8 cellular contexts compared by ENCODE assay signal in genomic region chr12:68332726-68333630, GRCh38. TPM values are rescaled to one million over a fixed set of nuclear protein-coding genes. Genes with fewer than 3 reads are reported as not detected.
DNase-seq lines count a peak whose midpoint lies in the region; ATAC-seq, FAIRE-seq and TF ChIP-seq lines count a peak whose summit lies in the region.

No MANE protein-coding gene starts in this region.

- 47 to 50% (median 48%) methylated on average over 18 of the region's 18 CpGs for WGBS in ovary, 3 donors

- ATAC-seq in PC-3, result no peak
- ATAC-seq in left colon, result no peak

- BruUV-seq in PC-3 (replicated peaks; lab: Mats Ljungman, UMichigan) (TSS peak; percentile 93), endothelial cell of umbilical vein (replicated peaks; lab: Mats Ljungman, UMichigan) (TSS peak; percentile 92)

- TF ChIP-seq CTCF in PC-3 (conservative IDR thresholded peaks at IDR 0.05; ENCODE audit: low read depth, low read length), result no peak
- no peak for TF ChIP-seq CTCF in endothelial cell of umbilical vein (IDR thresholded peaks at IDR 0.05; ENCODE audit: extremely low read depth in 1 of 2, insufficient read depth in 1 of 2, low read depth in 1 of 2, low read length in 2 of 2)
- TF ChIP-seq CTCF in ovary (IDR thresholded peaks at IDR 0.05), result no peak

- H3K79me2 ChIP-seq in PC-3 (ENCODE audit: low read length) (peaks cover 12% of the 10 kb centered on the region), endothelial cell of umbilical vein (ENCODE audit: control insufficient read depth, insufficient read depth, low read length) (no peaks in the 10 kb centered on the region)

- H3K4me2 ChIP-seq in PC-3 (ENCODE audit: low read length) (peak overlapping the region; percentile 83), endothelial cell of umbilical vein (ENCODE audit: insufficient read depth, low read length) (peak overlapping the region; percentile 94)

- H3K36me3 ChIP-seq in PC-3 (ENCODE audit: low read depth, low read length), result 0 out of 2 replicates have a peak, but pooled peaks cover 3% of the 10 kb centered on the region
- peaks cover 0 to 3% of the 10 kb centered on the region in 2 experiments for H3K36me3 ChIP-seq in endothelial cell of umbilical vein (ENCODE audit: control insufficient read depth in 2 of 2, extremely low read depth in 1 of 2, insufficient read depth in 2 of 2, low read length in 2 of 2)
- no peaks in the 10 kb centered on the region for H3K36me3 ChIP-seq in ovary

- H2AFZ ChIP-seq in PC-3 (ENCODE audit: low read length) (peak overlapping the region; percentile 89), endothelial cell of umbilical vein (ENCODE audit: low read depth, low read length) (peak overlapping the region; percentile 86)

- H3K4me3 ChIP-seq in PC-3 (ENCODE audit: low read length), result peak overlapping the region; percentile 83
- peak overlapping the region; percentile 57 to 93 (median 87) for H3K4me3 ChIP-seq in endothelial cell of umbilical vein (replicated peaks in 1 of 3; ENCODE audit: insufficient read depth in 1 of 3, low read depth in 1 of 3, low read length in 3 of 3)
- peak overlapping the region; percentile 75 for H3K4me3 ChIP-seq in ovary

- H3F3A ChIP-seq in PC-3 (ENCODE audit: low read length, unreplicated experiment), result no peaks in the 10 kb centered on the region

- TF ChIP-seq POLR2A in endothelial cell of umbilical vein (IDR thresholded peaks at IDR 0.05; ENCODE audit: low read depth, low read length) (no peak), ovary (IDR thresholded peaks at IDR 0.05) (no peak)

- POLR2A ChIA-PET in PC-3 (lab: Charles Lee; ENCODE audit: unreplicated experiment), result no interaction called here
- POLR2A ChIA-PET in endothelial cell of umbilical vein (lab: Charles Lee), result interaction anchor here (0.6 to 0.7 kb wide), 2 partner anchors 248 to 340 kb away, joined by 4 to 5 read pairs; no protein-coding TSS in a partner anchor

- in situ Hi-C loops in KBM-7 (cut with MboI; ENCODE audit: low pct_unique_long_range_greater_than_20kb, low sequenced_read_pairs), result no loop called here

- intact Hi-C loops in PC-3 (cut with micrococcal nuclease) (loop anchor here (2.0 to 5.0 kb wide), 2 partner anchors 278 to 344 kb away; partner anchors contain the start of gene RAP1B), endothelial cell of umbilical vein (cut with micrococcal nuclease) (loop anchor here (1.0 to 2.0 kb wide), 4 partner anchors 277 to 1064 kb away; partner anchors contain the start of genes CAND1, MDM2, NUP107 and RAP1B), ovary (cut with DNase I) (no loop called here), left colon (cut with DNase I, micrococcal nuclease) (no loop called here)

- H3K9ac ChIP-seq in PC-3 (ENCODE audit: low read length), result peak overlapping the region; percentile 70
- H3K9ac ChIP-seq in endothelial cell of umbilical vein (replicated peaks; ENCODE audit: extremely low read depth, insufficient read depth, low read length), result peak overlapping the region; percentile 51

- no peak overlapping the region for H3K27ac ChIP-seq in PC-3 (ENCODE audit: low read length)
- H3K27ac ChIP-seq in endothelial cell of umbilical vein (ENCODE audit: insufficient read depth, low read depth, low read length), result peak overlapping the region; percentile 19
- H3K27ac ChIP-seq in ovary, result no peak overlapping the region

- dilution Hi-C loops in endothelial cell of umbilical vein (cut with MboI; ENCODE audit: extremely low pct_ligation_motif_present, low sequenced_read_pairs), result no loop called here

- no peaks in the 10 kb centered on the region for H3K27me3 ChIP-seq in PC-3 (ENCODE audit: low read length)
- H3K27me3 ChIP-seq in endothelial cell of umbilical vein (ENCODE audit: control insufficient read depth in 2 of 2, insufficient read depth in 2 of 2, low read length in 2 of 2), result peaks cover 4 to 21% of the 10 kb centered on the region in 2 experiments
- no peaks in the 10 kb centered on the region for H3K27me3 ChIP-seq in ovary

- no peaks in the 10 kb centered on the region for H3K9me2 ChIP-seq in PC-3 (replicated peaks; ENCODE audit: low read length)

- no peak for TF ChIP-seq EP300 in ovary (IDR thresholded peaks at IDR 0.05)

- H4K20me1 ChIP-seq in PC-3 (ENCODE audit: low read length) (no peaks in the 10 kb centered on the region), endothelial cell of umbilical vein (replicated peaks; ENCODE audit: control insufficient read depth, extremely low read depth, insufficient read depth, low read length) (no peaks in the 10 kb centered on the region)

- DNase-seq in DMS114 treated with DMSO at 0.1 percent for 48 hours (lab: John Stamatoyannopoulos, UW; ENCODE audit: unreplicated experiment), result peak; percentile 42
- DNase-seq in PC-3, result peak; percentile 14
- DNase-seq in endothelial cell of umbilical vein (ENCODE audit: low read depth, low spot score), result no peak
- no peak for DNase-seq in ovary
- DNase-seq in KBM-7, result no peak
- no peak for DNase-seq in SW480 (ENCODE audit: low spot score)
- no peak for DNase-seq in activated CD4-positive, alpha-beta T cell treated with anti-CD3 and anti-CD28 coated beads, Interleukin-2, amount 50 U/mL, for 4 hours
- no peak for DNase-seq in left colon

- CTCF ChIA-PET in PC-3 (lab: Charles Lee) (no interaction called here), endothelial cell of umbilical vein (lab: Charles Lee) (interaction anchor here (0.8 to 2.3 kb wide), 3 partner anchors 12 to 23 kb away, joined by 3 to 11 read pairs (median 4); no protein-coding TSS in a partner anchor)

- peak; percentile 28 for FAIRE-seq in endothelial cell of umbilical vein (lab: Jason Lieb, UNC)

- H3K9me3 ChIP-seq in PC-3 (ENCODE audit: low read length) (no peaks in the 10 kb centered on the region), endothelial cell of umbilical vein (replicated peaks; ENCODE audit: control insufficient read depth, insufficient read depth, low read length) (no peaks in the 10 kb centered on the region), ovary (no peaks in the 10 kb centered on the region)

- peaks cover 26% of the 10 kb centered on the region for H3K4me1 ChIP-seq in PC-3 (ENCODE audit: insufficient read depth, low read length)
- H3K4me1 ChIP-seq in endothelial cell of umbilical vein (ENCODE audit: control insufficient read depth, extremely low read depth, insufficient read depth, low read length), result peaks cover 13% of the 10 kb centered on the region
- no peaks in the 10 kb centered on the region for H3K4me1 ChIP-seq in ovary (ENCODE audit: insufficient read depth)

- no peaks in the 10 kb centered on the region for H3K9me1 ChIP-seq in endothelial cell of umbilical vein (replicated peaks; ENCODE audit: control insufficient read depth, extremely low read depth, insufficient read depth, low read length)

TF ChIP-seq in endothelial cell of umbilical vein, 7 proteins besides CTCF, POLR2A, EP300 and RAD21:
- TF ChIP-seq, protein P1, sequence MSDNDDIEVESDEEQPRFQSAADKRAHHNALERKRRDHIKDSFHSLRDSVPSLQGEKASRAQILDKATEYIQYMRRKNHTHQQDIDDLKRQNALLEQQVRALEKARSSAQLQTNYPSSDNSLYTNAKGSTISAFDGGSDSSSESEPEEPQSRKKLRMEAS (IDR thresholded peaks at IDR 0.05; ENCODE audit: insufficient read depth, insufficient read length), result no peak
- TF ChIP-seq JUN (IDR thresholded peaks at IDR 0.05; ENCODE audit: borderline replicate concordance, insufficient read depth, insufficient read length, low read depth), result no peak
- no peak for TF ChIP-seq FOS (IDR thresholded peaks at IDR 0.05; ENCODE audit: borderline replicate concordance, insufficient read depth, low read length)
- no peak for TF ChIP-seq EZH2 (IDR thresholded peaks at IDR 0.05; ENCODE audit: borderline replicate concordance, low read depth, low read length, severe bottlenecking)
- no peak for TF ChIP-seq POLR2AphosphoS5 (IDR thresholded peaks at IDR 0.05; ENCODE audit: insufficient read depth, low read depth, low read length)
- no peak for TF ChIP-seq GATA2 (IDR thresholded peaks at IDR 0.05; ENCODE audit: insufficient read depth, insufficient read length, low read depth, low read length)

RNA-seq across cellular contexts. Expression of gene MDM1, which starts 0.8 kb away (rescaled TPM):
- total RNA-seq in PC-3 (2014; rRNA removed) (10.4 and 19.2 TPM in 2 replicates), endothelial cell of umbilical vein (12.5 and 14.4 TPM in 2 replicates), ovary (10 to 100 TPM in 6 of 7 donors, 1 to 10 TPM in 1; 9.1 to 20.4 (median 13.4) TPM), left colon (10 to 100 TPM in 1 of 2 donors, 1 to 10 TPM in 1; 6.6 to 11.6 TPM)
- polyA plus RNA-seq in endothelial cell of umbilical vein (2.9 and 4.3 TPM in 2 replicates), ovary (10 to 100 TPM; 10.1 to 14.6 TPM)
- polyA plus RNA-seq in endothelial cell of umbilical vein (2011; cell fraction: cytosol; rRNA removed), result 3.7 and 4.5 TPM in 2 replicates
- 41.9 and 62.1 TPM in 2 replicates for polyA plus RNA-seq in endothelial cell of umbilical vein (2011; cell fraction: nucleus; rRNA removed)
- 8.4 and 8.7 TPM in 2 replicates for polyA plus RNA-seq in endothelial cell of umbilical vein (2012)
- 3.8 and 4.2 TPM in 2 replicates for polyA minus RNA-seq in endothelial cell of umbilical vein
- 6.7 TPM for polyA minus RNA-seq in endothelial cell of umbilical vein (2011; cell fraction: cytosol; rRNA and poly(A)+ RNA removed)
- 15.0 and 28.1 TPM in 2 replicates for polyA minus RNA-seq in endothelial cell of umbilical vein (2011; cell fraction: nucleus; rRNA and poly(A)+ RNA removed)

Comparison
In these comparisons a context has a peak if more than half of its experiments do, and no peak if none do; other contexts are left out.
1. DNase-seq: peak in DMS114 treated with DMSO at 0.1 percent for 48 hours (single experiment) and PC-3 (single experiment); none in endothelial cell of umbilical vein (single experiment), ovary (0 of 5), KBM-7 (single experiment), SW480 (single experiment), activated CD4-positive, alpha-beta T cell treated with anti-CD3 and anti-CD28 coated beads, Interleukin-2, amount 50 U/mL, for 4 hours (0 of 2) and left colon (0 of 2).
2. intact Hi-C loops: an anchor here in PC-3 (2.0 to 5.0 kb wide) and endothelial cell of umbilical vein (1.0 to 2.0 kb wide); none called in ovary and left colon.
3. Peak in every context shown above with its lines, with median percentiles within 50 percentile points of each other: H3K4me3 ChIP-seq.